15 cellular contexts compared by ENCODE assay signal in genomic region chr3:71536376-71536965, GRCh38. TPM values are rescaled to one million over a fixed set of nuclear protein-coding genes. Genes with fewer than 3 reads are reported as not detected.
A peak's percentile ranks its signal among the peaks of the same experiment; 100 is the strongest.
DNase-seq lines count a peak whose midpoint lies in the region; ATAC-seq and TF ChIP-seq lines count a peak whose summit lies in the region.
"Had no signal": no experiment of that assay in that cellular context is flagged by ENCODE, and none has a peak within 500 bp of the region (broad histone marks: within the 10 kb centered on the region; RNA-seq: fewer than 3 reads in every experiment).

No MANE protein-coding gene starts in this region.

- no peak overlapping the region for H3K27ac Mint-ChIP-seq in endothelial cell (ENCODE audit: unreplicated experiment)
- H3K27ac Mint-ChIP-seq: neural progenitor cell had no signal

- H3K4me1 ChIP-seq in PC-3 (ENCODE audit: insufficient read depth, low read length): peaks cover 57% of the 10 kb centered on the region

- H3K4me3 Mint-ChIP-seq in endothelial cell (ENCODE audit: unreplicated experiment): no peak overlapping the region
- H3K4me3 Mint-ChIP-seq: neural progenitor cell had no signal

- no peak overlapping the region for H2AFZ ChIP-seq in PC-3 (ENCODE audit: low read length)
- H2AFZ ChIP-seq: neural progenitor cell had no signal

- peaks cover 10% of the 10 kb centered on the region for H3F3A ChIP-seq in PC-3 (ENCODE audit: low read length, unreplicated experiment)

- POLR2A ChIA-PET in PC-3 (lab: Charles Lee; ENCODE audit: unreplicated experiment): interaction anchor here (0.5 to 0.7 kb wide), 2 partner anchors 33 to 78 kb away, joined by 3 to 13 read pairs; no protein-coding TSS in a partner anchor

- no peaks in the 10 kb centered on the region for H3K36me3 ChIP-seq in PC-3 (ENCODE audit: low read depth, low read length)
- H3K36me3 ChIP-seq: adrenal gland, neural progenitor cell had no signal

- DNase-seq in ELR (ENCODE audit: low read depth): peak; percentile 84
- peak; percentile 53 for DNase-seq in PC-3
- DNase-seq in epithelial cell of proximal tubule (ENCODE audit: low read depth): peak; percentile 73
- no peak for DNase-seq in omental fat pad (ENCODE audit: low spot score)
- no peak for DNase-seq in endothelial cell (ENCODE audit: low spot score)
- DNase-seq: activated CD8-positive, alpha-beta memory T cell treated with anti-CD3 and anti-CD28 coated beads for 24 hours; KG1; NCI-H446; stimulated activated CD4-positive, alpha-beta T cell treated with anti-CD3 and anti-CD28 coated beads, Interleukin-2, amount 100 ng/mL, for 24 hours; testis had no signal

- no peak overlapping the region for H3K4me3 ChIP-seq in PC-3 (ENCODE audit: low read length)
- H3K4me3 ChIP-seq in epithelial cell of proximal tubule (ENCODE audit: low read depth, low read length): peak overlapping the region; percentile 10
- H3K4me3 ChIP-seq: neural progenitor cell, testis had no signal

- no peaks in the 10 kb centered on the region for H3K36me3 Mint-ChIP-seq in endothelial cell (ENCODE audit: low read depth, unreplicated experiment)

- no peaks in the 10 kb centered on the region for H3K9me3 Mint-ChIP-seq in endothelial cell (ENCODE audit: unreplicated experiment)

- CTCF ChIA-PET in PC-3 (lab: Charles Lee): interaction anchor here (0.5 kb wide), 1 partner anchor 99 kb away, joined by 4 read pairs; no protein-coding TSS in a partner anchor

- TF ChIP-seq CTCF in PC-3 (conservative IDR thresholded peaks at IDR 0.05; ENCODE audit: low read depth, low read length) (no peak), epithelial cell of proximal tubule (conservative IDR thresholded peaks at IDR 0.05; ENCODE audit: low read depth, low read length) (no peak), omental fat pad (IDR thresholded peaks at IDR 0.05) (no peak), endothelial cell (IDR thresholded peaks at IDR 0.05; ENCODE audit: unreplicated experiment) (no peak)

- BruUV-seq in PC-3 (replicated peaks; lab: Mats Ljungman, UMichigan): no TSS peak

- H3K27ac ChIP-seq in PC-3 (ENCODE audit: low read length): no peak overlapping the region
- H3K27ac ChIP-seq: neural progenitor cell, testis had no signal

- no peaks in the 10 kb centered on the region for H3K79me2 ChIP-seq in PC-3 (ENCODE audit: low read length)

- ATAC-seq in PC-3 (peak; percentile 28), omental fat pad (ENCODE audit: low FRiP score) (peak; percentile 32), HG02852 (IDR thresholded peaks at IDR 0.05; ENCODE audit: unreplicated experiment) (no peak), GM21737 (IDR thresholded peaks at IDR 0.05; ENCODE audit: unreplicated experiment) (no peak), GM21786 (IDR thresholded peaks at IDR 0.05; ENCODE audit: unreplicated experiment) (no peak)

- intact Hi-C loops in PC-3 (cut with micrococcal nuclease): loop anchor here (2.0 kb wide), 1 partner anchor 32 kb away; no protein-coding TSS in a partner anchor

- H3K27me3 ChIP-seq in PC-3 (ENCODE audit: low read length): no peaks in the 10 kb centered on the region
- H3K27me3 ChIP-seq: adrenal gland, neural progenitor cell, testis had no signal

- H3K9me2 ChIP-seq in PC-3 (replicated peaks; ENCODE audit: low read length): no peaks in the 10 kb centered on the region

- H3K9ac ChIP-seq in PC-3 (ENCODE audit: low read length): no peak overlapping the region
- H3K9ac ChIP-seq: neural progenitor cell had no signal

- H3K4me1 Mint-ChIP-seq in endothelial cell (ENCODE audit: unreplicated experiment): peaks cover 27% of the 10 kb centered on the region

- H3K4me2 ChIP-seq in PC-3 (ENCODE audit: low read length): peak overlapping the region; percentile 56
- H3K4me2 ChIP-seq: neural progenitor cell had no signal

- H3K9me3 ChIP-seq in PC-3 (ENCODE audit: low read length): no peaks in the 10 kb centered on the region
- H3K9me3 ChIP-seq: adrenal gland, testis had no signal

- H3K27me3 Mint-ChIP-seq in endothelial cell (ENCODE audit: unreplicated experiment): peaks cover 3% of the 10 kb centered on the region

- no peaks in the 10 kb centered on the region for H4K20me1 ChIP-seq in PC-3 (ENCODE audit: low read length)

RNA-seq across cellular contexts. Expression of gene FOXP1, which starts 47.1 kb away (rescaled TPM):
- 35.3 and 36.0 TPM in 2 replicates for total RNA-seq in PC-3 (2014; rRNA removed)
- total RNA-seq in epithelial cell of proximal tubule: 26.1 and 63.9 TPM in 2 replicates
- 100 to 1,000 TPM in 1 of 4 donors, 10 to 100 TPM in 3; 72.4 to 128 (median 76.7) TPM for total RNA-seq in omental fat pad
- 71.3 TPM for total RNA-seq in endothelial cell (ENCODE audit: unreplicated experiment)

Comparison
In these comparisons a context has a peak if more than half of its experiments do, and no peak if none do; other contexts are left out.
1. DNase-seq: peak in ELR (single experiment), PC-3 (single experiment) and epithelial cell of proximal tubule (single experiment); none in omental fat pad (single experiment) and endothelial cell (single experiment).
2. ATAC-seq: peak in PC-3 (single experiment) and omental fat pad (single experiment); none in HG02852 (single experiment), GM21737 (single experiment) and GM21786 (single experiment).